In the genomic region with DNA sequence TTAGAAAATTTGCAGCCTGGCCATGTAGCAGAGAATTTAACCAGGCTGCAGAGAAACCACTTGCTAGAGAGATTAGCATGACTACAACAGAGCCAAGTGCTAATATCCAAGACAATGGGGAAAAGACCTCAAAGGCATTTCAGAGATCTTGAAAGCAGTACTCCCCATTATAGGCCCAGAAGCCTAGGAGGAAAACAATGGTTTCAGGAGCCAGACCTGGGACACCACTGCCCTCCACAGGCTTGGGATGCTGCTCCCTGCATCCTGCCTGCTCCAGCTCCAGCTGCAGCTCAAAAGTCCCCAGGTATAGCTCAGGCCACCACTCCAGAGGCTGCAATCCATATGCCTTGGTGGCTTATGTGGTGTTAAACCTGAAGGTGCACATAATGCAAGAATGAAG, we compare ENCODE assay signal across 17 cellular contexts.
DNase-seq lines count a peak whose midpoint lies in the region; ATAC-seq and TF ChIP-seq lines count a peak whose summit lies in the region.
"Had no signal": no experiment of that assay in that cellular context is flagged by ENCODE, and none has a peak within 500 bp of the region (broad histone marks: within the 10 kb centered on the region; RNA-seq: fewer than 3 reads in every experiment).

No MANE protein-coding gene starts in this region.

- CTCF ChIA-PET in PC-9 (lab: Charles Lee) = no interaction called here
- CTCF ChIA-PET in activated CD8-positive, alpha-beta T cell treated with anti-CD3 and anti-CD28 coated beads, Interleukin-2, amount 10 ng/mL, durations not matched to agents 7 days and 5 days (lab: Charles Lee) = no interaction called here

- H2BK120ac ChIP-seq in H9 (ENCODE audit: low read depth, low read length, poor library complexity, severe bottlenecking) = no peak overlapping the region

- H3K36me3 Mint-ChIP-seq in H9 (ENCODE audit: insufficient read depth in 1 of 3, low read depth in 3 of 3) = peaks cover 0 to 13% (median 6%) of the 10 kb centered on the region in 3 experiments; a peak in 4 of 7 replicates
- no peaks in the 10 kb centered on the region for H3K36me3 Mint-ChIP-seq in activated CD8-positive, alpha-beta T cell treated with anti-CD3 and anti-CD28 coated beads, Interleukin-2, amount 10 ng/mL, durations not matched to agents 7 days and 5 days (ENCODE audit: low read depth)

- H3K9me2 ChIP-seq in PC-9 (ENCODE audit: insufficient read depth) = no peaks in the 10 kb centered on the region

- H2AK5ac ChIP-seq in H9 (ENCODE audit: insufficient read length, low read length) = no peak overlapping the region

- no peak overlapping the region for H2BK20ac ChIP-seq in H9 (ENCODE audit: low read depth, low read length, poor library complexity, severe bottlenecking)

- H3K79me2 ChIP-seq in H9 (ENCODE audit: insufficient read depth, low read length) (no peaks in the 10 kb centered on the region), PC-9 (ENCODE audit: low read depth) (no peaks in the 10 kb centered on the region)

- no peak overlapping the region for H2BK5ac ChIP-seq in H9 (ENCODE audit: insufficient read length, low read length)

- BruUV-seq in PC-9 (replicated peaks; lab: Mats Ljungman, UMichigan) = no TSS peak

- in situ Hi-C loops in brain microvascular endothelial cell (cut with HindIII; ENCODE audit: low pct_ligation_motif_present, low sequenced_read_pairs) = no loop called here

- H3K36me3 ChIP-seq in brain microvascular endothelial cell (replicated peaks) (no peaks in the 10 kb centered on the region), iPS-18a (ENCODE audit: control insufficient read depth, low read depth, low read length) (no peaks in the 10 kb centered on the region), PC-9 (ENCODE audit: low read depth) (no peaks in the 10 kb centered on the region), left lung (no peaks in the 10 kb centered on the region)
- H3K36me3 ChIP-seq: BLaER1, thyroid gland had no signal

- H2BK12ac ChIP-seq in H9 (ENCODE audit: insufficient read length, low read depth, low read length) = no peak overlapping the region

- H3K9ac ChIP-seq in H9 (ENCODE audit: extremely low read depth, insufficient read length, low read length) (no peak overlapping the region), iPS-18a (ENCODE audit: low read length) (no peak overlapping the region)
- H3K9ac ChIP-seq: BLaER1 had no signal

- H3F3A ChIP-seq in PC-9 (ENCODE audit: insufficient read depth, low read depth) = no peaks in the 10 kb centered on the region

- H3K56ac ChIP-seq in H9 (ENCODE audit: insufficient read length, low read depth, low read length) = no peak overlapping the region

- H4K91ac ChIP-seq in H9 (ENCODE audit: insufficient read length, low read depth, low read length) = no peak overlapping the region

- H3K27ac ChIP-seq in H9 (ENCODE audit: insufficient read length, low read depth, low read length) = no peak overlapping the region
- H3K27ac ChIP-seq in brain microvascular endothelial cell = no peak overlapping the region
- peak overlapping the region; percentile 29 for H3K27ac ChIP-seq in iPS-18a (ENCODE audit: low read length)
- no peak overlapping the region for H3K27ac ChIP-seq in PC-9
- no peak overlapping the region for H3K27ac ChIP-seq in left lung
- H3K27ac ChIP-seq: BLaER1, thyroid gland had no signal

- POLR2A ChIA-PET in PC-9 (lab: Charles Lee; ENCODE audit: unreplicated experiment) = no interaction called here
- POLR2A ChIA-PET in activated CD8-positive, alpha-beta T cell treated with anti-CD3 and anti-CD28 coated beads, Interleukin-2, amount 10 ng/mL, durations not matched to agents 7 days and 5 days (lab: Charles Lee) = no interaction called here

- no peak overlapping the region for H2BK15ac ChIP-seq in H9 (ENCODE audit: low read depth, low read length)

- H3K9me3 ChIP-seq in H9 (ENCODE audit: control insufficient read depth, low read depth, low read length) = no peaks in the 10 kb centered on the region
- H3K9me3 ChIP-seq in iPS-18a (ENCODE audit: control insufficient read depth, low read depth, low read length) = no peaks in the 10 kb centered on the region
- H3K9me3 ChIP-seq in PC-9 (ENCODE audit: insufficient read depth, low read depth) = no peaks in the 10 kb centered on the region
- H3K9me3 ChIP-seq in left lung = no peaks in the 10 kb centered on the region
- H3K9me3 ChIP-seq: thyroid gland had no signal

- no peak overlapping the region for H3K4me3 Mint-ChIP-seq in H9
- no peak overlapping the region for H3K4me3 Mint-ChIP-seq in activated CD8-positive, alpha-beta T cell treated with anti-CD3 and anti-CD28 coated beads, Interleukin-2, amount 10 ng/mL, durations not matched to agents 7 days and 5 days
- H3K4me3 Mint-ChIP-seq: IgD-negative memory B cell; T-helper 1 cell treated with Interleukin-12 subunit alpha and Interleukin-12 subunit beta and Interleukin-4 antibody, amounts not matched to agents 30 μg/mL and 1 μg/mL, for 36 hours had no signal

- ATAC-seq in left lung = no peak
- no peak for ATAC-seq in activated CD8-positive, alpha-beta T cell treated with anti-CD3 and anti-CD28 coated beads, Interleukin-2, amount 10 ng/mL, durations not matched to agents 7 days and 5 days

- intact Hi-C loops in PC-9 (cut with micrococcal nuclease; ENCODE audit: unreplicated experiment) (no loop called here), left lung (cut with DNase I) (no loop called here)

- H3K14ac ChIP-seq in H9 (ENCODE audit: insufficient read depth, low read length) = no peak overlapping the region

- H3K4me1 ChIP-seq in H9 (ENCODE audit: insufficient read depth, low read length) (peaks cover 2% of the 10 kb centered on the region), iPS-18a (ENCODE audit: control insufficient read depth, low read depth, low read length) (peaks cover 15% of the 10 kb centered on the region), PC-9 (replicated peaks; ENCODE audit: insufficient read depth) (no peaks in the 10 kb centered on the region), left lung (no peaks in the 10 kb centered on the region)

- H4K20me1 ChIP-seq in H9 (ENCODE audit: control insufficient read depth, insufficient read depth, insufficient read length) (no peaks in the 10 kb centered on the region), PC-9 (ENCODE audit: insufficient read depth) (no peaks in the 10 kb centered on the region)
- H4K20me1 ChIP-seq: BLaER1 had no signal

- H3K18ac ChIP-seq in H9 (ENCODE audit: insufficient read length, low read depth, low read length) = no peak overlapping the region

- peaks cover 26 to 36% of the 10 kb centered on the region in 2 experiments for H3K4me1 Mint-ChIP-seq in H9
- no peaks in the 10 kb centered on the region for H3K4me1 Mint-ChIP-seq in activated CD8-positive, alpha-beta T cell treated with anti-CD3 and anti-CD28 coated beads, Interleukin-2, amount 10 ng/mL, durations not matched to agents 7 days and 5 days (ENCODE audit: low read depth)
- H3K4me1 Mint-ChIP-seq: IgD-negative memory B cell had no signal

- H3K4me3 ChIP-seq in brain microvascular endothelial cell (ENCODE audit: low read depth, low read length) (no peak overlapping the region), iPS-18a (ENCODE audit: low read length) (peak overlapping the region; percentile 38), PC-9 (no peak overlapping the region), left lung (no peak overlapping the region)
- H3K4me3 ChIP-seq: BLaER1, thyroid gland had no signal

- TF ChIP-seq CTCF in AG09319 (IDR thresholded peaks at IDR 0.05; ENCODE audit: low read depth, low read length) = peak; percentile 43
- peak; percentile 76 for TF ChIP-seq CTCF in H9 (conservative IDR thresholded peaks at IDR 0.05)
- TF ChIP-seq CTCF in brain microvascular endothelial cell (IDR thresholded peaks at IDR 0.05; ENCODE audit: low read depth, low read length, missing control alignments) = peak; percentile 67
- TF ChIP-seq CTCF in PC-9 (conservative IDR thresholded peaks at IDR 0.05) = no peak
- TF ChIP-seq CTCF in left lung (IDR thresholded peaks at IDR 0.05) = no peak

- DNase-seq in AG09319 (ENCODE audit: extremely low read depth, low read depth) = no peak
- DNase-seq in H9 = peak; percentile 88
- DNase-seq in brain microvascular endothelial cell = no peak
- no peak for DNase-seq in stimulated activated CD4-positive, alpha-beta T cell treated with anti-CD3 and anti-CD28 coated beads, Interleukin-1b, Interleukin-23, amount 100 ng/mL, for 48 hours
- DNase-seq in PC-9 = no peak
- DNase-seq in left lung = no peak
- no peak for DNase-seq in activated CD8-positive, alpha-beta T cell treated with anti-CD3 and anti-CD28 coated beads, Interleukin-2, amount 10 ng/mL, durations not matched to agents 7 days and 5 days
- DNase-seq: activated CD4-positive, alpha-beta T cell treated with anti-CD3 and anti-CD28 coated beads for 48 hours; activated T-cell treated with anti-CD3 and anti-CD28 coated beads, Interleukin-2, amount 50 U/mL, for 48 hours; amygdala; NCI-H510A treated with DMSO at 0.1 percent for 48 hours; stimulated activated CD8-positive, alpha-beta memory T cell treated with anti-CD3 and anti-CD28 coated beads, Interleukin-4, amount 100 ng/mL, for 48 hours; thyroid gland had no signal

- H3K27ac Mint-ChIP-seq in H9 = no peak overlapping the region
- no peak overlapping the region for H3K27ac Mint-ChIP-seq in activated CD8-positive, alpha-beta T cell treated with anti-CD3 and anti-CD28 coated beads, Interleukin-2, amount 10 ng/mL, durations not matched to agents 7 days and 5 days
- H3K27ac Mint-ChIP-seq: IgD-negative memory B cell; T-helper 1 cell treated with Interleukin-12 subunit alpha and Interleukin-12 subunit beta and Interleukin-4 antibody, amounts not matched to agents 30 μg/mL and 1 μg/mL, for 36 hours had no signal

- no peak overlapping the region for H3K4ac ChIP-seq in H9 (ENCODE audit: low read depth, low read length)

- no peak overlapping the region for H3K23ac ChIP-seq in H9 (ENCODE audit: insufficient read length, low read depth, low read length)

- H4K5ac ChIP-seq in H9 (ENCODE audit: insufficient read length, low read depth, low read length) = no peak overlapping the region

- peaks cover 7% of the 10 kb centered on the region for H3K27me3 Mint-ChIP-seq in H9 (ENCODE audit: low read depth)
- peaks cover 4% of the 10 kb centered on the region for H3K27me3 Mint-ChIP-seq in activated CD8-positive, alpha-beta T cell treated with anti-CD3 and anti-CD28 coated beads, Interleukin-2, amount 10 ng/mL, durations not matched to agents 7 days and 5 days (ENCODE audit: low read depth)
- H3K27me3 Mint-ChIP-seq: IgD-negative memory B cell had no signal

- H3K9me3 Mint-ChIP-seq in H9 = peaks cover 3 to 12% of the 10 kb centered on the region in 2 experiments; a peak in 4 of 5 replicates
- H3K9me3 Mint-ChIP-seq in activated CD8-positive, alpha-beta T cell treated with anti-CD3 and anti-CD28 coated beads, Interleukin-2, amount 10 ng/mL, durations not matched to agents 7 days and 5 days (ENCODE audit: insufficient read depth) = no peaks in the 10 kb centered on the region
- H3K9me3 Mint-ChIP-seq: T-helper 1 cell treated with Interleukin-12 subunit alpha and Interleukin-12 subunit beta and Interleukin-4 antibody, amounts not matched to agents 30 μg/mL and 1 μg/mL, for 36 hours had no signal

- H3K4me2 ChIP-seq in H9 (ENCODE audit: insufficient read depth, insufficient read length, low read length) (no peak overlapping the region), PC-9 (no peak overlapping the region)
- H3K4me2 ChIP-seq: BLaER1 had no signal

- no peaks in the 10 kb centered on the region for H3K27me3 ChIP-seq in H9 (ENCODE audit: insufficient read depth, low read length)
- no peaks in the 10 kb centered on the region for H3K27me3 ChIP-seq in brain microvascular endothelial cell (replicated peaks)
- H3K27me3 ChIP-seq in iPS-18a (ENCODE audit: control insufficient read depth, insufficient read depth, low read length) = no peaks in the 10 kb centered on the region
- H3K27me3 ChIP-seq in PC-9 (ENCODE audit: insufficient read depth, low read depth) = 0 out of 2 replicates have a peak, but pooled peaks cover 13% of the 10 kb centered on the region
- peaks cover 3 to 5% of the 10 kb centered on the region in 2 donors for H3K27me3 ChIP-seq in left lung
- H3K27me3 ChIP-seq: BLaER1, thyroid gland had no signal

- no peak overlapping the region for H2AFZ ChIP-seq in H9 (ENCODE audit: low read length)
- no peak overlapping the region for H2AFZ ChIP-seq in PC-9

- H3K23me2 ChIP-seq in H9 (ENCODE audit: insufficient read length, low read depth, low read length, poor library complexity, severe bottlenecking) = no peaks in the 10 kb centered on the region

- H3K79me1 ChIP-seq in H9 (ENCODE audit: insufficient read depth, low read depth, low read length, poor library complexity, severe bottlenecking) = no peaks in the 10 kb centered on the region

- H4K8ac ChIP-seq in H9 (replicated peaks; ENCODE audit: insufficient read length, low read depth, low read length) = no peak overlapping the region

- H3T11ph ChIP-seq in H9 (ENCODE audit: low read length) = no peak overlapping the region

Comparison
In these comparisons a context has a peak if more than half of its experiments do, and no peak if none do; other contexts are left out.
1. CTCF ChIP-seq: peak in AG09319 (single experiment), H9 (single experiment) and brain microvascular endothelial cell (single experiment); none in PC-9 (single experiment) and left lung (0 of 2).